ENCODE assay signal across 1 cellular context in genomic region chr20:35447082-35447789, GRCh38.
TF ChIP-seq lines count a peak whose summit lies in the region.

No MANE protein-coding gene starts in this region.

TF ChIP-seq in HepG2, 621 proteins besides CTCF, POLR2A, EP300 and RAD21 (continued from another document):
- TF ChIP-seq NFKBIZ (CRISPR knock-in tag; IDR thresholded peaks at IDR 0.05) (peak; percentile 74; the same call in 1 of the 2 replicates), HOXA5 (CRISPR knock-in tag; IDR thresholded peaks at IDR 0.05) (0 out of 2 replicates have a peak, but pooled peaks have one; percentile 46), ZNF235 (CRISPR knock-in tag; IDR thresholded peaks at IDR 0.05; ENCODE audit: borderline replicate concordance) (no peak), ZNF432 (CRISPR knock-in tag; IDR thresholded peaks at IDR 0.05; ENCODE audit: borderline replicate concordance) (no peak), ARID4A (CRISPR knock-in tag; IDR thresholded peaks at IDR 0.05; ENCODE audit: borderline replicate concordance) (peak; percentile 20; the same call in 1 of the 2 replicates), E2F5 (CRISPR knock-in tag; conservative IDR thresholded peaks at IDR 0.05) (no peak), TBL1XR1 (IDR thresholded peaks at IDR 0.05; ENCODE audit: borderline replicate concordance, low read length, partially characterized antibody) (no peak), FOXK2 (IDR thresholded peaks at IDR 0.05) (no peak), ZNF572 (CRISPR knock-in tag; IDR thresholded peaks at IDR 0.05) (no peak), ZFY (CRISPR knock-in tag; IDR thresholded peaks at IDR 0.05) (no peak), HDAC6 (IDR thresholded peaks at IDR 0.05; ENCODE audit: low read depth, low read length) (no peak), ERF (CRISPR knock-in tag; IDR thresholded peaks at IDR 0.05) (no peak; the same call in 1 of the 2 replicates), SP4 (CRISPR knock-in tag; IDR thresholded peaks at IDR 0.05) (no peak), ZBED4 (CRISPR knock-in tag; IDR thresholded peaks at IDR 0.05; ENCODE audit: borderline replicate concordance) (no peak), ELF1 (CRISPR knock-in tag; IDR thresholded peaks at IDR 0.05) (no peak), KLF11 (CRISPR knock-in tag; IDR thresholded peaks at IDR 0.05) (peak; percentile 78; the same call in 1 of the 2 replicates), FLYWCH1 (CRISPR knock-in tag; IDR thresholded peaks at IDR 0.05) (no peak), NFE2L2 (IDR thresholded peaks at IDR 0.05; ENCODE audit: low read length) (no peak), WIZ (CRISPR knock-in tag; IDR thresholded peaks at IDR 0.05) (no peak), CBX2 (IDR thresholded peaks at IDR 0.05; ENCODE audit: low read depth, low read length) (no peak), CBX2 (CRISPR knock-in tag; IDR thresholded peaks at IDR 0.05; ENCODE audit: low read depth) (no peak), REXO4 (CRISPR knock-in tag; IDR thresholded peaks at IDR 0.05; ENCODE audit: borderline replicate concordance) (no peak), REL (CRISPR knock-in tag; conservative IDR thresholded peaks at IDR 0.05) (no peak)
- TF ChIP-seq, protein P1, sequence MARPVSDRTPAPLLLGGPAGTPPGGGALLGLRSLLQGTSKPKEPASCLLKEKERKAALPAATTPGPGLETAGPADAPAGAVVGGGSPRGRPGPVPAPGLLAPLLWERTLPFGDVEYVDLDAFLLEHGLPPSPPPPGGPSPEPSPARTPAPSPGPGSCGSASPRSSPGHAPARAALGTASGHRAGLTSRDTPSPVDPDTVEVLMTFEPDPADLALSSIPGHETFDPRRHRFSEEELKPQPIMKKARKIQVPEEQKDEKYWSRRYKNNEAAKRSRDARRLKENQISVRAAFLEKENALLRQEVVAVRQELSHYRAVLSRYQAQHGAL (CRISPR knock-in tag; IDR thresholded peaks at IDR 0.05; ENCODE audit: not compliant biosample characterization) = no peak
- TF ChIP-seq, protein P2, sequence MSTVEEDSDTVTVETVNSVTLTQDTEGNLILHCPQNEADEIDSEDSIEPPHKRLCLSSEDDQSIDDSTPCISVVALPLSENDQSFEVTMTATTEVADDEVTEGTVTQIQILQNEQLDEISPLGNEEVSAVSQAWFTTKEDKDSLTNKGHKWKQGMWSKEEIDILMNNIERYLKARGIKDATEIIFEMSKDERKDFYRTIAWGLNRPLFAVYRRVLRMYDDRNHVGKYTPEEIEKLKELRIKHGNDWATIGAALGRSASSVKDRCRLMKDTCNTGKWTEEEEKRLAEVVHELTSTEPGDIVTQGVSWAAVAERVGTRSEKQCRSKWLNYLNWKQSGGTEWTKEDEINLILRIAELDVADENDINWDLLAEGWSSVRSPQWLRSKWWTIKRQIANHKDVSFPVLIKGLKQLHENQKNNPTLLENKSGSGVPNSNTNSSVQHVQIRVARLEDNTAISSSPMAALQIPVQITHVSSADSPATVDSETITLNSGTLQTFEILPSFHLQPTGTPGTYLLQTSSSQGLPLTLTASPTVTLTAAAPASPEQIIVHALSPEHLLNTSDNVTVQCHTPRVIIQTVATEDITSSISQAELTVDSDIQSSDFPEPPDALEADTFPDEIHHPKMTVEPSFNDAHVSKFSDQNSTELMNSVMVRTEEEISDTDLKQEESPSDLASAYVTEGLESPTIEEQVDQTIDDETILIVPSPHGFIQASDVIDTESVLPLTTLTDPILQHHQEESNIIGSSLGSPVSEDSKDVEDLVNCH (CRISPR knock-in tag; IDR thresholded peaks at IDR 0.05) = no peak
- TF ChIP-seq, protein P3, sequence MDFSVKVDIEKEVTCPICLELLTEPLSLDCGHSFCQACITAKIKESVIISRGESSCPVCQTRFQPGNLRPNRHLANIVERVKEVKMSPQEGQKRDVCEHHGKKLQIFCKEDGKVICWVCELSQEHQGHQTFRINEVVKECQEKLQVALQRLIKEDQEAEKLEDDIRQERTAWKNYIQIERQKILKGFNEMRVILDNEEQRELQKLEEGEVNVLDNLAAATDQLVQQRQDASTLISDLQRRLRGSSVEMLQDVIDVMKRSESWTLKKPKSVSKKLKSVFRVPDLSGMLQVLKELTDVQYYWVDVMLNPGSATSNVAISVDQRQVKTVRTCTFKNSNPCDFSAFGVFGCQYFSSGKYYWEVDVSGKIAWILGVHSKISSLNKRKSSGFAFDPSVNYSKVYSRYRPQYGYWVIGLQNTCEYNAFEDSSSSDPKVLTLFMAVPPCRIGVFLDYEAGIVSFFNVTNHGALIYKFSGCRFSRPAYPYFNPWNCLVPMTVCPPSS (IDR thresholded peaks at IDR 0.05) = no peak
